In genomic region chr9:136849960-136850865, GRCh38 we compare ENCODE assay signal across 1 cellular context.
TF ChIP-seq lines count a peak whose summit lies in the region.

No MANE protein-coding gene starts in this region.

TF ChIP-seq in WTC11, 78 proteins besides CTCF, POLR2A, EP300 and RAD21 (continued from another document):
- TF ChIP-seq AR (CRISPR knock-in tag; IDR thresholded peaks at IDR 0.05) (no peak), FOXP1 (CRISPR knock-in tag; IDR thresholded peaks at IDR 0.05; ENCODE audit: borderline replicate concordance) (no peak), ZNF263 (CRISPR knock-in tag; IDR thresholded peaks at IDR 0.05; ENCODE audit: low read depth) (no peak)
